In the genomic region with DNA sequence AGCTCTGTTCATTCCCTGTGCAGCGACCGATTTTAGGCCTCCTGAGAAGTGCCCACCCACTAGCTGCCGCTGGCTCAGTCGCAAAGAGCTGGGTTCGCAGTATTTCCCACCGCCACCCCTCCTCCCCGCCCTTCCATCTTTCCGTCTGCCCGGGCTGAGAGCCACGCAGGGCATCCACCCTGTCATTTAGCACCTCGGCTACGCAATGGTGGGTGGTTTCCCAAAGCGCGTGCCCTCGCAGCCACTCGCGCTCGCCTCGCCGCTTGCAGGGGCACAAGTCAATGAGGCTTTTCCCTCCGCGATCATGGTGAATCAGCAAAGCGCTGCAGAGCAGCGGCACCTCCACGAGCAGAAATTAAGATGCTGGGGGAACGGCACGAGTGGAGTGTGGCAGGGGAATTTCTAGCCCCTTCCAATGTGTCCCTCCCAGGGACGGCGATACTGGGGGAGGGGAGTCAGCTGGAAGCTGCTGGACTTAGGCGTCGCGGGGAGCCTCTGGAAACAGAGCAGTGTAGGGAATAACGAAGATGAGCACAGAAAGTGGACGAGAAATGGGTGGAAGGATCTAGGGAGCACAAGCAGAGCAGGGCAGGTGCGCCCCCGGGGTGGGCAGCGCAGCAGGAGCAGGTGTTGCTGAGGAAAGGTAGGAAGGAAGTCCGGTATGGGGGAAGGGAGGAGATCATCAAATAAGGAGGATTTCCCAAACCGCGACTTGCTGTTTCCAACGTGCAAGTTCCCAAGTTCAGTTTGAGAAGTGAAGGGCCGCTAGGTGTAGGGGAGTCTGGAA, we compare ENCODE assay signal across 10 cellular contexts. TPM values are rescaled to one million over a fixed set of nuclear protein-coding genes. Genes with fewer than 3 reads are reported as not detected.
DNase-seq lines count a peak whose midpoint lies in the region; ATAC-seq and TF ChIP-seq lines count a peak whose summit lies in the region.
"Had no signal": no experiment of that assay in that cellular context is flagged by ENCODE, and none has a peak within 500 bp of the region (broad histone marks: within the 10 kb centered on the region; RNA-seq: fewer than 3 reads in every experiment).

No MANE protein-coding gene starts in this region.

- POLR2A ChIA-PET in activated CD8-positive, alpha-beta T cell treated with anti-CD3 and anti-CD28 coated beads for 36 hours (lab: Charles Lee): no interaction called here

- H3K4me3 Mint-ChIP-seq in T-helper 1 cell treated with Interleukin-12 subunit alpha and Interleukin-12 subunit beta and Interleukin-4 antibody, amounts not matched to agents 30 μg/mL and 1 μg/mL, for 36 hours: peak overlapping the region; percentile 7
- H3K4me3 Mint-ChIP-seq in activated CD8-positive, alpha-beta T cell treated with anti-CD3 and anti-CD28 coated beads for 36 hours: no peak overlapping the region

- CTCF ChIA-PET in activated CD8-positive, alpha-beta T cell treated with anti-CD3 and anti-CD28 coated beads for 36 hours (lab: Charles Lee): no interaction called here

- H3K9ac ChIP-seq in subcutaneous abdominal adipose tissue (ENCODE audit: low read length in 5 of 5): no peak overlapping the region

- no peak overlapping the region for H3K27ac ChIP-seq in lower lobe of right lung
- no peak overlapping the region for H3K27ac ChIP-seq in subcutaneous abdominal adipose tissue (ENCODE audit: low read depth, low read length)

- H3K4me1 Mint-ChIP-seq in T-helper 1 cell treated with Interleukin-12 subunit alpha and Interleukin-12 subunit beta and Interleukin-4 antibody, amounts not matched to agents 30 μg/mL and 1 μg/mL, for 36 hours (ENCODE audit: low read depth): peaks cover 6% of the 10 kb centered on the region
- peaks cover 8% of the 10 kb centered on the region for H3K4me1 Mint-ChIP-seq in activated CD8-positive, alpha-beta T cell treated with anti-CD3 and anti-CD28 coated beads for 36 hours (ENCODE audit: low read depth)

- no peak for TF ChIP-seq CTCF in activated CD8-positive, alpha-beta T cell treated with anti-CD3 and anti-CD28 coated beads for 36 hours (IDR thresholded peaks at IDR 0.05)
- TF ChIP-seq CTCF in lower lobe of right lung (IDR thresholded peaks at IDR 0.05): no peak

- no peak overlapping the region for H3K27ac Mint-ChIP-seq in T-helper 1 cell treated with Interleukin-12 subunit alpha and Interleukin-12 subunit beta and Interleukin-4 antibody, amounts not matched to agents 30 μg/mL and 1 μg/mL, for 36 hours
- no peak overlapping the region for H3K27ac Mint-ChIP-seq in activated CD8-positive, alpha-beta T cell treated with anti-CD3 and anti-CD28 coated beads for 36 hours

- DNase-seq in T-helper 1 cell (no peak), lower lobe of right lung (no peak), HuH-7.5 (ENCODE audit: low spot score) (no peak)
- DNase-seq in activated CD8-positive, alpha-beta T cell treated with anti-CD3 and anti-CD28 coated beads for 36 hours: peak; percentile 28
- DNase-seq: NCI-H1694; stimulated activated CD4-positive, alpha-beta T cell treated with anti-CD3 and anti-CD28 coated beads, Interleukin-4, amount 100 ng/mL, for 24 hours had no signal

- H3K4me3 ChIP-seq in lower lobe of right lung (peak overlapping the region; percentile 25), subcutaneous abdominal adipose tissue (ENCODE audit: low read depth in 1 of 5, low read length in 5 of 5) (peak overlapping the region in 3 of 5 donors; percentile 17 to 39 (median 34))

- H3K27me3 ChIP-seq in lower lobe of right lung (ENCODE audit: low read depth) (peaks cover 12% of the 10 kb centered on the region), subcutaneous abdominal adipose tissue (ENCODE audit: control insufficient read depth in 5 of 5, insufficient read depth in 4 of 5, low read length in 5 of 5) (peaks cover 35 to 47% (median 39%) of the 10 kb centered on the region in 5 donors)

- H3K36me3 ChIP-seq in lower lobe of right lung: no peaks in the 10 kb centered on the region
- no peaks in the 10 kb centered on the region for H3K36me3 ChIP-seq in subcutaneous abdominal adipose tissue (ENCODE audit: control insufficient read depth in 5 of 5, insufficient read depth in 5 of 5, low read length in 5 of 5)

- intact Hi-C loops in activated CD8-positive, alpha-beta T cell treated with anti-CD3 and anti-CD28 coated beads for 36 hours (cut with micrococcal nuclease): no loop called here
- intact Hi-C loops in lower lobe of right lung (cut with DNase I): no loop called here

- H3K9me3 Mint-ChIP-seq in T-helper 1 cell treated with Interleukin-12 subunit alpha and Interleukin-12 subunit beta and Interleukin-4 antibody, amounts not matched to agents 30 μg/mL and 1 μg/mL, for 36 hours: no peaks in the 10 kb centered on the region
- H3K9me3 Mint-ChIP-seq in activated CD8-positive, alpha-beta T cell treated with anti-CD3 and anti-CD28 coated beads for 36 hours: no peaks in the 10 kb centered on the region

- H3K9me3 ChIP-seq in lower lobe of right lung: no peaks in the 10 kb centered on the region
- H3K9me3 ChIP-seq in subcutaneous abdominal adipose tissue (ENCODE audit: control insufficient read depth in 5 of 5, low read length in 5 of 5): no peaks in the 10 kb centered on the region

- peaks cover 49% of the 10 kb centered on the region for H3K27me3 Mint-ChIP-seq in T-helper 1 cell treated with Interleukin-12 subunit alpha and Interleukin-12 subunit beta and Interleukin-4 antibody, amounts not matched to agents 30 μg/mL and 1 μg/mL, for 36 hours (ENCODE audit: low read depth)
- peaks cover 40% of the 10 kb centered on the region for H3K27me3 Mint-ChIP-seq in activated CD8-positive, alpha-beta T cell treated with anti-CD3 and anti-CD28 coated beads for 36 hours

- ATAC-seq in activated CD8-positive, alpha-beta T cell treated with anti-CD3 and anti-CD28 coated beads for 36 hours: peak; percentile 27
- ATAC-seq in lower lobe of right lung (peak; percentile 28 to 42), HG03432 (IDR thresholded peaks at IDR 0.05; ENCODE audit: unreplicated experiment) (no peak), HG03108 (IDR thresholded peaks at IDR 0.05; ENCODE audit: unreplicated experiment) (no peak)

- H3K36me3 Mint-ChIP-seq in T-helper 1 cell treated with Interleukin-12 subunit alpha and Interleukin-12 subunit beta and Interleukin-4 antibody, amounts not matched to agents 30 μg/mL and 1 μg/mL, for 36 hours (ENCODE audit: low read depth): no peaks in the 10 kb centered on the region
- H3K36me3 Mint-ChIP-seq in activated CD8-positive, alpha-beta T cell treated with anti-CD3 and anti-CD28 coated beads for 36 hours (ENCODE audit: low read depth): no peaks in the 10 kb centered on the region

- H3K4me1 ChIP-seq in lower lobe of right lung: no peaks in the 10 kb centered on the region
- H3K4me1 ChIP-seq in subcutaneous abdominal adipose tissue (ENCODE audit: control insufficient read depth in 5 of 5, insufficient read depth in 5 of 5, low read length in 5 of 5): peaks cover 0 to 31% (median 28%) of the 10 kb centered on the region in 5 donors

RNA-seq across cellular contexts. Expression of a gene that starts 2.4 kb away (rescaled TPM):
- total RNA-seq in activated CD8-positive, alpha-beta T cell treated with anti-CD3 and anti-CD28 coated beads for 36 hours: not detected
- 0.83 TPM for total RNA-seq in lower lobe of right lung

Comparison
In these comparisons a context has a peak if more than half of its experiments do, and no peak if none do; other contexts are left out.
1. ATAC-seq: peak in activated CD8-positive, alpha-beta T cell treated with anti-CD3 and anti-CD28 coated beads for 36 hours (single experiment) and lower lobe of right lung (2 of 2); none in HG03432 (single experiment) and HG03108 (single experiment).